In the genomic region with DNA sequence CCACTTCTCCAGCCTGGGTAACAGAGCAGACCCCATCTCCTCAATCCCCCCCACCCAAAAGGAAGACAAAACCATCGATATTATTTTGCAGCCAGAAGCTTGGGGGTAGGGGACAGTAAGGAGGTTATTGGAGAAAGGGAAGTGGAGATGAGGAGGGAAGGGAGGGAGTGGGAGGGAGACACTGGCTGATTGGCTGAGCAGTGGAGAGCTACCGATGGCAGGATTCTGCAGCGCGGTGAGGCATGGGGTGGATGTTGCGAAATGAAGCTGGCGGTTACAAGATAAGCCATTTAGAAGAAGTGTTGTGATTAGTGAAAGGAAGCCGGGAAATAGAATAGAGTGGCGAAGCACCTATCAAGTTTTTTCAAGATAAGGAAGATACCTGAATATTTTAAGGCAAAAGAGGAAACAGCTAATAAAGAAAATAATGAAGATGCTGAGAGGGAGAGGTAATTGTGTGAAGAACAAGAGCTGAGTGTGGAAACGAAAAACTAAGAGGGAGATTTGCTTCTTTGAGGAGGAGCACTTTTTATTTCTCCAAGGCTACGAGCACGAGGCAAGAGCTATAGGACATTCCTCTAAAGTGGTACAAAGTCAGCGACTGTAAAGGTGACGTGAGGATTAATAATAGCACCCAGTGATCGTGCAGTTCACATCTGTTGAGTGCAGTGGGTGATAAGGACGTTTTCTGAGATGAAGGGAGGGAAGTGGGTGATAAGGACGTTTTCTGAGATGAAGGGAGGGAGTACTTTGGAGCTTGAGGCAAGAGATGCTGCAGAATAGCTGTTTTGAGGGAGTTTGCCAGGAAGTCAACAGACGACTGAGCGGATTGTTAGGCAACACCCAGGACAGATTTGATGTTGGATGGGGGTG, we compare ENCODE assay signal across 11 cellular contexts.
A peak's percentile ranks its signal among the peaks of the same experiment; 100 is the strongest.
DNase-seq lines count a peak whose midpoint lies in the region; ATAC-seq and TF ChIP-seq lines count a peak whose summit lies in the region.
"Had no signal": no experiment of that assay in that cellular context is flagged by ENCODE, and none has a peak within 500 bp of the region (broad histone marks: within the 10 kb centered on the region; RNA-seq: fewer than 3 reads in every experiment).

No MANE protein-coding gene starts in this region.

- H3K9me3 ChIP-seq in SJCRH30 (replicated peaks) = no peaks in the 10 kb centered on the region
- no peaks in the 10 kb centered on the region for H3K9me3 ChIP-seq in MM.1S (replicated peaks; ENCODE audit: insufficient read depth, low read length)

- H3K4me2 ChIP-seq in MM.1S (ENCODE audit: low read depth, low read length) = no peak overlapping the region

- no peak overlapping the region for H3K27ac ChIP-seq in SJCRH30
- no peak overlapping the region for H3K27ac ChIP-seq in MM.1S (ENCODE audit: low read length)
- H3K27ac ChIP-seq: C4-2B had no signal

- H3K36me3 ChIP-seq in SJCRH30 (no peaks in the 10 kb centered on the region), MM.1S (replicated peaks; ENCODE audit: insufficient read depth, low read length) (no peaks in the 10 kb centered on the region)

- no peaks in the 10 kb centered on the region for H3K36me3 Mint-ChIP-seq in activated naive CD8-positive, alpha-beta T cell treated with anti-CD3 and anti-CD28 coated beads, Interleukin-2, amount 50 U/mL, for 24 hours (ENCODE audit: low read depth)

- no peak for TF ChIP-seq CTCF in MM.1S (IDR thresholded peaks at IDR 0.05; ENCODE audit: low read length)

- no peaks in the 10 kb centered on the region for H3K9me2 ChIP-seq in MM.1S (replicated peaks; ENCODE audit: insufficient read depth, low read length)

- no peaks in the 10 kb centered on the region for H4K20me1 ChIP-seq in MM.1S (ENCODE audit: insufficient read depth, low read length)

- H3K4me1 Mint-ChIP-seq in activated naive CD8-positive, alpha-beta T cell treated with anti-CD3 and anti-CD28 coated beads, Interleukin-2, amount 50 U/mL, for 24 hours = peaks cover 12% of the 10 kb centered on the region

- no peaks in the 10 kb centered on the region for H3F3A ChIP-seq in MM.1S (ENCODE audit: insufficient read depth, low read length)

- H3K27me3 ChIP-seq in SJCRH30 (no peaks in the 10 kb centered on the region), MM.1S (replicated peaks; ENCODE audit: insufficient read depth, low read length) (no peaks in the 10 kb centered on the region)

- no peak overlapping the region for H3K9ac ChIP-seq in MM.1S (ENCODE audit: low read length)

- H3K27me3 Mint-ChIP-seq in activated naive CD8-positive, alpha-beta T cell treated with anti-CD3 and anti-CD28 coated beads, Interleukin-2, amount 50 U/mL, for 24 hours = peaks cover 14% of the 10 kb centered on the region

- ATAC-seq in activated naive CD8-positive, alpha-beta T cell treated with anti-CD3 and anti-CD28 coated beads, Interleukin-2, amount 50 U/mL, for 24 hours = peak; percentile 18
- ATAC-seq in left lobe of liver (peak; percentile 83), HG02840 (IDR thresholded peaks at IDR 0.05; ENCODE audit: low FRiP score, unreplicated experiment) (no peak)
- ATAC-seq: SK-N-SH treated with all-trans-retinoic acid at 6 μM for 48 hours had no signal

- H3K4me3 Mint-ChIP-seq in activated naive CD8-positive, alpha-beta T cell treated with anti-CD3 and anti-CD28 coated beads, Interleukin-2, amount 50 U/mL, for 24 hours = peak overlapping the region; percentile 39
- H3K4me3 Mint-ChIP-seq: brain had no signal

- H3K4me3 ChIP-seq in SJCRH30 (no peak overlapping the region), MM.1S (ENCODE audit: low read length) (no peak overlapping the region)

- no peaks in the 10 kb centered on the region for H3K9me3 Mint-ChIP-seq in activated naive CD8-positive, alpha-beta T cell treated with anti-CD3 and anti-CD28 coated beads, Interleukin-2, amount 50 U/mL, for 24 hours
- H3K9me3 Mint-ChIP-seq: brain had no signal

- H3K4me1 ChIP-seq in SJCRH30 (no peaks in the 10 kb centered on the region), MM.1S (ENCODE audit: low read length) (no peaks in the 10 kb centered on the region)

- H2AFZ ChIP-seq in MM.1S (ENCODE audit: low read length) = no peak overlapping the region

- DNase-seq in stimulated activated CD4-positive, alpha-beta T cell treated with anti-CD3 and anti-CD28 coated beads, Interleukin-15, amount 100 ng/mL, for 24 hours = peak; percentile 44
- no peak for DNase-seq in stimulated activated CD4-positive, alpha-beta T cell treated with anti-CD3 and anti-CD28 coated beads, Interleukin-12 subunit alpha, Interleukin-12 subunit beta, amount 100 ng/mL, for 4 hours
- peak; percentile 12 for DNase-seq in activated naive CD8-positive, alpha-beta T cell treated with anti-CD3 and anti-CD28 coated beads, Interleukin-2, amount 50 U/mL, for 24 hours
- DNase-seq in left lobe of liver (ENCODE audit: low spot score) = peak; percentile 57
- DNase-seq in SJCRH30 = no peak
- no peak for DNase-seq in MM.1S
- DNase-seq in RKO (ENCODE audit: low spot score) = no peak

- H3K79me2 ChIP-seq in MM.1S (ENCODE audit: low read length) = no peaks in the 10 kb centered on the region

- H3K27ac Mint-ChIP-seq in activated naive CD8-positive, alpha-beta T cell treated with anti-CD3 and anti-CD28 coated beads, Interleukin-2, amount 50 U/mL, for 24 hours = peak overlapping the region; percentile 52

Comparison
In these comparisons a context has a peak if more than half of its experiments do, and no peak if none do; other contexts are left out.
1. DNase-seq: peak in stimulated activated CD4-positive, alpha-beta T cell treated with anti-CD3 and anti-CD28 coated beads, Interleukin-15, amount 100 ng/mL, for 24 hours (single experiment), activated naive CD8-positive, alpha-beta T cell treated with anti-CD3 and anti-CD28 coated beads, Interleukin-2, amount 50 U/mL, for 24 hours (single experiment) and left lobe of liver (single experiment); none in stimulated activated CD4-positive, alpha-beta T cell treated with anti-CD3 and anti-CD28 coated beads, Interleukin-12 subunit alpha, Interleukin-12 subunit beta, amount 100 ng/mL, for 4 hours (single experiment), SJCRH30 (0 of 2), MM.1S (single experiment) and RKO (single experiment).